In the genomic region with DNA sequence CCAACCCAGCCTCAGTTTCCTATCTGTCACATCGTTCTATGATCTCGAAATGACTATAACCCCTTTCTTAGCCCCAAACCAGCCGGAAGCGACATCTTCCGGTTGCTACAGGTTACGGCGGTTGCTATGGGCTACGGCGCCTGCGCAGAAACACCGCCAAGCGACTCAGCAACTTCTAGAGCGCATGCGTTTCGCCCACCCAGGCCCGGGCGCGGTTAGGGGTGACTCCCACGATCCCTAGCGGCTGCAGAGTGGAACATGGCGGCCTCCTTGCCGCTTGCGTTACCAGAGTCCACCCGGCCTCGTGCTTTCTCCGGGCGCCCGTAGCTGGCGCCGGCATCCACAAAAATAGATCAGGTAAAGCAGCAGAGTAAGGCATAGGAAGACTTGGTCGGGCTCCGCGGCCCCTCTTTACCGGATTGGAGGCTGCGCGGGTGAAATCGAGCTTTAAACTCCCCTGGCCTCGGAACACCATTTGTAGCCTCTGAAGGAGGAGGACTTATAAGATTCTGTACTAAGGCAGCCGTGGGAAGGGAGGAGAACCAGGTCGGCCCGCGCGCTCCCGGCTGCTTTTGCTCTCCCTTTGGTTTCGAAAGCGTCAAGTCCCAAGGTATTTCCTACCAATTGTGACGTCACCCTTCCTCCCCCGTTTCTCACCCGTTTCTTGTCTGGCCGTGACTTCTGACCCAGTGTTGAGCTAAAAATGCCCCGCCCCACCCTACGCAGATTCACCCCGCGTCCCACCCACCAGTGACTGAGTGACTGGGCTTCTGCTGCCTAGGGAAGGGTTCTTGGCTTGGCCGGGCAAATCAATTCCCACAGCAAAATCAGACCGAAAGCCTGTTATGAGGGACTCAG, we compare ENCODE assay signal across 1 cellular context.
TF ChIP-seq lines count a peak whose summit lies in the region.

No MANE protein-coding gene starts in this region.

TF ChIP-seq in K562, 482 proteins besides CTCF, POLR2A, EP300 and RAD21 (continued from another document and continues in another):
- TF ChIP-seq, protein P1, sequence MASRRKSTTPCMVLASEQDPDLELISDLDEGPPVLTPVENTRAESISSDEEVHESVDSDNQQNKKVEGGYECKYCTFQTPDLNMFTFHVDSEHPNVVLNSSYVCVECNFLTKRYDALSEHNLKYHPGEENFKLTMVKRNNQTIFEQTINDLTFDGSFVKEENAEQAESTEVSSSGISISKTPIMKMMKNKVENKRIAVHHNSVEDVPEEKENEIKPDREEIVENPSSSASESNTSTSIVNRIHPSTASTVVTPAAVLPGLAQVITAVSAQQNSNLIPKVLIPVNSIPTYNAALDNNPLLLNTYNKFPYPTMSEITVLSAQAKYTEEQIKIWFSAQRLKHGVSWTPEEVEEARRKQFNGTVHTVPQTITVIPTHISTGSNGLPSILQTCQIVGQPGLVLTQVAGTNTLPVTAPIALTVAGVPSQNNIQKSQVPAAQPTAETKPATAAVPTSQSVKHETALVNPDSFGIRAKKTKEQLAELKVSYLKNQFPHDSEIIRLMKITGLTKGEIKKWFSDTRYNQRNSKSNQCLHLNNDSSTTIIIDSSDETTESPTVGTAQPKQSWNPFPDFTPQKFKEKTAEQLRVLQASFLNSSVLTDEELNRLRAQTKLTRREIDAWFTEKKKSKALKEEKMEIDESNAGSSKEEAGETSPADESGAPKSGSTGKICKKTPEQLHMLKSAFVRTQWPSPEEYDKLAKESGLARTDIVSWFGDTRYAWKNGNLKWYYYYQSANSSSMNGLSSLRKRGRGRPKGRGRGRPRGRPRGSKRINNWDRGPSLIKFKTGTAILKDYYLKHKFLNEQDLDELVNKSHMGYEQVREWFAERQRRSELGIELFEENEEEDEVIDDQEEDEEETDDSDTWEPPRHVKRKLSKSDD (conservative IDR thresholded peaks at IDR 0.05; ENCODE audit: low read length) = peak; percentile 14; the same call in 1 of the 2 replicates
- TF ChIP-seq, protein P2, sequence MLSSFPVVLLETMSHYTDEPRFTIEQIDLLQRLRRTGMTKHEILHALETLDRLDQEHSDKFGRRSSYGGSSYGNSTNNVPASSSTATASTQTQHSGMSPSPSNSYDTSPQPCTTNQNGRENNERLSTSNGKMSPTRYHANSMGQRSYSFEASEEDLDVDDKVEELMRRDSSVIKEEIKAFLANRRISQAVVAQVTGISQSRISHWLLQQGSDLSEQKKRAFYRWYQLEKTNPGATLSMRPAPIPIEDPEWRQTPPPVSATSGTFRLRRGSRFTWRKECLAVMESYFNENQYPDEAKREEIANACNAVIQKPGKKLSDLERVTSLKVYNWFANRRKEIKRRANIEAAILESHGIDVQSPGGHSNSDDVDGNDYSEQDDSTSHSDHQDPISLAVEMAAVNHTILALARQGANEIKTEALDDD (IDR thresholded peaks at IDR 0.05) = no peak
- TF ChIP-seq, protein P3, sequence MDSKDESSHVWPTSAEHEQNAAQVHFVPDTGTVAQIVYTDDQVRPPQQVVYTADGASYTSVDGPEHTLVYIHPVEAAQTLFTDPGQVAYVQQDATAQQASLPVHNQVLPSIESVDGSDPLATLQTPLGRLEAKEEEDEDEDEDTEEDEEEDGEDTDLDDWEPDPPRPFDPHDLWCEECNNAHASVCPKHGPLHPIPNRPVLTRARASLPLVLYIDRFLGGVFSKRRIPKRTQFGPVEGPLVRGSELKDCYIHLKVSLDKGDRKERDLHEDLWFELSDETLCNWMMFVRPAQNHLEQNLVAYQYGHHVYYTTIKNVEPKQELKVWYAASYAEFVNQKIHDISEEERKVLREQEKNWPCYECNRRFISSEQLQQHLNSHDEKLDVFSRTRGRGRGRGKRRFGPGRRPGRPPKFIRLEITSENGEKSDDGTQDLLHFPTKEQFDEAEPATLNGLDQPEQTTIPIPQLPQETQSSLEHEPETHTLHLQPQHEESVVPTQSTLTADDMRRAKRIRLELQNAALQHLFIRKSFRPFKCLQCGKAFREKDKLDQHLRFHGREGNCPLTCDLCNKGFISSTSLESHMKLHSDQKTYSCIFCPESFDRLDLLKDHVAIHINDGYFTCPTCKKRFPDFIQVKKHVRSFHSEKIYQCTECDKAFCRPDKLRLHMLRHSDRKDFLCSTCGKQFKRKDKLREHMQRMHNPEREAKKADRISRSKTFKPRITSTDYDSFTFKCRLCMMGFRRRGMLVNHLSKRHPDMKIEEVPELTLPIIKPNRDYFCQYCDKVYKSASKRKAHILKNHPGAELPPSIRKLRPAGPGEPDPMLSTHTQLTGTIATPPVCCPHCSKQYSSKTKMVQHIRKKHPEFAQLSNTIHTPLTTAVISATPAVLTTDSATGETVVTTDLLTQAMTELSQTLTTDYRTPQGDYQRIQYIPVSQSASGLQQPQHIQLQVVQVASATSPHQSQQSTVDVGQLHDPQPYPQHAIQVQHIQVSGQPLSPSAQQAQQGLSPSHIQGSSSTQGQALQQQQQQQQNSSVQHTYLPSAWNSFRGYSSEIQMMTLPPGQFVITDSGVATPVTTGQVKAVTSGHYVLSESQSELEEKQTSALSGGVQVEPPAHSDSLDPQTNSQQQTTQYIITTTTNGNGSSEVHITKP (IDR thresholded peaks at IDR 0.05; ENCODE audit: partially characterized antibody) = peak; percentile 24
- TF ChIP-seq ILF3 (IDR thresholded peaks at IDR 0.05; ENCODE audit: borderline replicate concordance) (no peak), PPARD (CRISPR knock-in tag; IDR thresholded peaks at IDR 0.05) (no peak), KAT7 (CRISPR knock-in tag; IDR thresholded peaks at IDR 0.05; ENCODE audit: borderline replicate concordance) (no peak), MECOM (CRISPR knock-in tag; IDR thresholded peaks at IDR 0.05) (no peak), MED1 (CRISPR knock-in tag; IDR thresholded peaks at IDR 0.05; ENCODE audit: borderline replicate concordance) (no peak), ERF (CRISPR knock-in tag; IDR thresholded peaks at IDR 0.05) (no peak), ZNF217 (CRISPR knock-in tag; IDR thresholded peaks at IDR 0.05) (no peak), SMARCA5 (IDR thresholded peaks at IDR 0.05) (no peak), GABPA (tag; conservative IDR thresholded peaks at IDR 0.05; ENCODE audit: low read depth) (peak; percentile 65), ZBTB7A (IDR thresholded peaks at IDR 0.05; ENCODE audit: borderline replicate concordance, control insufficient read depth, low read depth, low read length) (no peak), POLR3G (IDR thresholded peaks at IDR 0.05; ENCODE audit: extremely low read depth, insufficient read length, insufficient replicate concordance) (no peak), FOXJ3 (CRISPR knock-in tag; IDR thresholded peaks at IDR 0.05) (no peak), RBFOX2 (IDR thresholded peaks at IDR 0.05; ENCODE audit: low read depth, low read length) (peak; percentile 98), FOXA1 (IDR thresholded peaks at IDR 0.05; ENCODE audit: borderline replicate concordance) (no peak), FOXK1 (CRISPR knock-in tag; IDR thresholded peaks at IDR 0.05; ENCODE audit: borderline replicate concordance) (0 out of 2 replicates have a peak, but pooled peaks have one; percentile 68), YY1 (IDR thresholded peaks at IDR 0.05; ENCODE audit: borderline replicate concordance in 1 of 3, control insufficient read depth in 1 of 3, extremely low read depth in 1 of 3, insufficient read depth in 3 of 3, insufficient read length in 1 of 3, insufficient replicate concordance in 2 of 3, low read depth in 1 of 3, low read length in 2 of 3) (peak; percentile 82 to 98 (median 96)), CEBPG (CRISPR knock-in tag; IDR thresholded peaks at IDR 0.05) (no peak), CEBPG (tag; conservative IDR thresholded peaks at IDR 0.05 in 1 of 2, IDR thresholded peaks at IDR 0.05 in 1 of 2) (peak; percentile 33 to 59; a peak in 2 of 4 replicates), HMGN3 (IDR thresholded peaks at IDR 0.05; ENCODE audit: borderline replicate concordance, extremely low read depth, insufficient read length, low read depth, low read length) (no peak), NR3C1 (CRISPR knock-in tag; IDR thresholded peaks at IDR 0.05) (no peak), SRSF3 (IDR thresholded peaks at IDR 0.05; ENCODE audit: insufficient read depth, low read length) (no peak)
- TF ChIP-seq, protein P4, sequence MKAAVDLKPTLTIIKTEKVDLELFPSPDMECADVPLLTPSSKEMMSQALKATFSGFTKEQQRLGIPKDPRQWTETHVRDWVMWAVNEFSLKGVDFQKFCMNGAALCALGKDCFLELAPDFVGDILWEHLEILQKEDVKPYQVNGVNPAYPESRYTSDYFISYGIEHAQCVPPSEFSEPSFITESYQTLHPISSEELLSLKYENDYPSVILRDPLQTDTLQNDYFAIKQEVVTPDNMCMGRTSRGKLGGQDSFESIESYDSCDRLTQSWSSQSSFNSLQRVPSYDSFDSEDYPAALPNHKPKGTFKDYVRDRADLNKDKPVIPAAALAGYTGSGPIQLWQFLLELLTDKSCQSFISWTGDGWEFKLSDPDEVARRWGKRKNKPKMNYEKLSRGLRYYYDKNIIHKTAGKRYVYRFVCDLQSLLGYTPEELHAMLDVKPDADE (conservative IDR thresholded peaks at IDR 0.05; ENCODE audit: control insufficient read depth, low read depth, low read length) = no peak
- TF ChIP-seq, protein P5, sequence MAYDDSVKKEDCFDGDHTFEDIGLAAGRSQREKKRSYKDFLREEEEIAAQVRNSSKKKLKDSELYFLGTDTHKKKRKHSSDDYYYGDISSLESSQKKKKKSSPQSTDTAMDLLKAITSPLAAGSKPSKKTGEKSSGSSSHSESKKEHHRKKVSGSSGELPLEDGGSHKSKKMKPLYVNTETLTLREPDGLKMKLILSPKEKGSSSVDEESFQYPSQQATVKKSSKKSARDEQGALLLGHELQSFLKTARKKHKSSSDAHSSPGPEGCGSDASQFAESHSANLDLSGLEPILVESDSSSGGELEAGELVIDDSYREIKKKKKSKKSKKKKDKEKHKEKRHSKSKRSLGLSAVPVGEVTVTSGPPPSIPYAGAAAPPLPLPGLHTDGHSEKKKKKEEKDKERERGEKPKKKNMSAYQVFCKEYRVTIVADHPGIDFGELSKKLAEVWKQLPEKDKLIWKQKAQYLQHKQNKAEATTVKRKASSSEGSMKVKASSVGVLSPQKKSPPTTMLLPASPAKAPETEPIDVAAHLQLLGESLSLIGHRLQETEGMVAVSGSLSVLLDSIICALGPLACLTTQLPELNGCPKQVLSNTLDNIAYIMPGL (CRISPR knock-in tag; IDR thresholded peaks at IDR 0.05) = peak; percentile 54; the same call in 1 of the 2 replicates
- TF ChIP-seq, protein P6, sequence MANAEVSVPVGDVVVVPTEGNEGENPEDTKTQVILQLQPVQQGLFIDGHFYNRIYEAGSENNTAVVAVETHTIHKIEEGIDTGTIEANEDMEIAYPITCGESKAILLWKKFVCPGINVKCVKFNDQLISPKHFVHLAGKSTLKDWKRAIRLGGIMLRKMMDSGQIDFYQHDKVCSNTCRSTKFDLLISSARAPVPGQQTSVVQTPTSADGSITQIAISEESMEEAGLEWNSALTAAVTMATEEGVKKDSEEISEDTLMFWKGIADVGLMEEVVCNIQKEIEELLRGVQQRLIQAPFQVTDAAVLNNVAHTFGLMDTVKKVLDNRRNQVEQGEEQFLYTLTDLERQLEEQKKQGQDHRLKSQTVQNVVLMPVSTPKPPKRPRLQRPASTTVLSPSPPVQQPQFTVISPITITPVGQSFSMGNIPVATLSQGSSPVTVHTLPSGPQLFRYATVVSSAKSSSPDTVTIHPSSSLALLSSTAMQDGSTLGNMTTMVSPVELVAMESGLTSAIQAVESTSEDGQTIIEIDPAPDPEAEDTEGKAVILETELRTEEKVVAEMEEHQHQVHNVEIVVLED (CRISPR knock-in tag; IDR thresholded peaks at IDR 0.05) = no peak
- TF ChIP-seq, protein P7, sequence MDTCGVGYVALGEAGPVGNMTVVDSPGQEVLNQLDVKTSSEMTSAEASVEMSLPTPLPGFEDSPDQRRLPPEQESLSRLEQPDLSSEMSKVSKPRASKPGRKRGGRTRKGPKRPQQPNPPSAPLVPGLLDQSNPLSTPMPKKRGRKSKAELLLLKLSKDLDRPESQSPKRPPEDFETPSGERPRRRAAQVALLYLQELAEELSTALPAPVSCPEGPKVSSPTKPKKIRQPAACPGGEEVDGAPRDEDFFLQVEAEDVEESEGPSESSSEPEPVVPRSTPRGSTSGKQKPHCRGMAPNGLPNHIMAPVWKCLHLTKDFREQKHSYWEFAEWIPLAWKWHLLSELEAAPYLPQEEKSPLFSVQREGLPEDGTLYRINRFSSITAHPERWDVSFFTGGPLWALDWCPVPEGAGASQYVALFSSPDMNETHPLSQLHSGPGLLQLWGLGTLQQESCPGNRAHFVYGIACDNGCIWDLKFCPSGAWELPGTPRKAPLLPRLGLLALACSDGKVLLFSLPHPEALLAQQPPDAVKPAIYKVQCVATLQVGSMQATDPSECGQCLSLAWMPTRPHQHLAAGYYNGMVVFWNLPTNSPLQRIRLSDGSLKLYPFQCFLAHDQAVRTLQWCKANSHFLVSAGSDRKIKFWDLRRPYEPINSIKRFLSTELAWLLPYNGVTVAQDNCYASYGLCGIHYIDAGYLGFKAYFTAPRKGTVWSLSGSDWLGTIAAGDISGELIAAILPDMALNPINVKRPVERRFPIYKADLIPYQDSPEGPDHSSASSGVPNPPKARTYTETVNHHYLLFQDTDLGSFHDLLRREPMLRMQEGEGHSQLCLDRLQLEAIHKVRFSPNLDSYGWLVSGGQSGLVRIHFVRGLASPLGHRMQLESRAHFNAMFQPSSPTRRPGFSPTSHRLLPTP (IDR thresholded peaks at IDR 0.05; ENCODE audit: borderline replicate concordance, extremely low read depth, insufficient read length) = no peak
- TF ChIP-seq, protein P8, sequence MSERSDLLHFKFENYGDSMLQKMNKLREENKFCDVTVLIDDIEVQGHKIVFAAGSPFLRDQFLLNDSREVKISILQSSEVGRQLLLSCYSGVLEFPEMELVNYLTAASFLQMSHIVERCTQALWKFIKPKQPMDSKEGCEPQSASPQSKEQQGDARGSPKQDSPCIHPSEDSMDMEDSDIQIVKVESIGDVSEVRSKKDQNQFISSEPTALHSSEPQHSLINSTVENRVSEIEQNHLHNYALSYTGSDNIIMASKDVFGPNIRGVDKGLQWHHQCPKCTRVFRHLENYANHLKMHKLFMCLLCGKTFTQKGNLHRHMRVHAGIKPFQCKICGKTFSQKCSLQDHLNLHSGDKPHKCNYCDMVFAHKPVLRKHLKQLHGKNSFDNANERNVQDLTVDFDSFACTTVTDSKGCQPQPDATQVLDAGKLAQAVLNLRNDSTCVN (CRISPR knock-in tag; IDR thresholded peaks at IDR 0.05) = no peak
- TF ChIP-seq, protein P9, sequence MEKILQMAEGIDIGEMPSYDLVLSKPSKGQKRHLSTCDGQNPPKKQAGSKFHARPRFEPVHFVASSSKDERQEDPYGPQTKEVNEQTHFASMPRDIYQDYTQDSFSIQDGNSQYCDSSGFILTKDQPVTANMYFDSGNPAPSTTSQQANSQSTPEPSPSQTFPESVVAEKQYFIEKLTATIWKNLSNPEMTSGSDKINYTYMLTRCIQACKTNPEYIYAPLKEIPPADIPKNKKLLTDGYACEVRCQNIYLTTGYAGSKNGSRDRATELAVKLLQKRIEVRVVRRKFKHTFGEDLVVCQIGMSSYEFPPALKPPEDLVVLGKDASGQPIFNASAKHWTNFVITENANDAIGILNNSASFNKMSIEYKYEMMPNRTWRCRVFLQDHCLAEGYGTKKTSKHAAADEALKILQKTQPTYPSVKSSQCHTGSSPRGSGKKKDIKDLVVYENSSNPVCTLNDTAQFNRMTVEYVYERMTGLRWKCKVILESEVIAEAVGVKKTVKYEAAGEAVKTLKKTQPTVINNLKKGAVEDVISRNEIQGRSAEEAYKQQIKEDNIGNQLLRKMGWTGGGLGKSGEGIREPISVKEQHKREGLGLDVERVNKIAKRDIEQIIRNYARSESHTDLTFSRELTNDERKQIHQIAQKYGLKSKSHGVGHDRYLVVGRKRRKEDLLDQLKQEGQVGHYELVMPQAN (IDR thresholded peaks at IDR 0.05; ENCODE audit: borderline replicate concordance) = peak; percentile 75
